26 cellular contexts compared by ENCODE assay signal in genomic region chr2:238408615-238409340, GRCh38. TPM values are rescaled to one million over a fixed set of nuclear protein-coding genes. Genes with fewer than 3 reads are reported as not detected.
DNase-seq lines count a peak whose midpoint lies in the region; ATAC-seq and TF ChIP-seq lines count a peak whose summit lies in the region.
"Had no signal": no experiment of that assay in that cellular context is flagged by ENCODE, and none has a peak within 500 bp of the region (broad histone marks: within the 10 kb centered on the region; RNA-seq: fewer than 3 reads in every experiment).

No MANE protein-coding gene starts in this region.

- no peaks in the 10 kb centered on the region for H3K27me3 ChIP-seq in left ventricle myocardium inferior (ENCODE audit: low read depth)
- H3K27me3 ChIP-seq in H7 (ENCODE audit: control insufficient read depth, insufficient read depth, low read length), result no peaks in the 10 kb centered on the region

- H3K4me1 ChIP-seq in left ventricle myocardium inferior, result no peaks in the 10 kb centered on the region

- H3K4me3 ChIP-seq in left ventricle myocardium inferior, result no peak overlapping the region
- H3K4me3 ChIP-seq in H7 (ENCODE audit: insufficient read depth, low read depth, low read length), result no peak overlapping the region
- peak overlapping the region; percentile 11 for H3K4me3 ChIP-seq in coronary artery
- H3K4me3 ChIP-seq: K562 had no signal

- H3K36me3 ChIP-seq in left ventricle myocardium inferior, result peaks cover 1% of the 10 kb centered on the region
- H3K36me3 ChIP-seq in H7 (replicated peaks; ENCODE audit: control insufficient read depth, insufficient read depth, low read length), result no peaks in the 10 kb centered on the region

- H3K9me3 ChIP-seq in left ventricle myocardium inferior (replicated peaks), result no peaks in the 10 kb centered on the region

- DNase-seq in Right ventricle myocardium inferior (ENCODE audit: missing footprints), result no peak
- DNase-seq in left ventricle myocardium inferior, result no peak
- DNase-seq in H7, result peak; percentile 81
- DNase-seq in coronary artery (ENCODE audit: low spot score), result no peak
- DNase-seq in sciatic nerve (ENCODE audit: low spot score), result no peak
- no peak for DNase-seq in NCI-H345 (lab: John Stamatoyannopoulos, UW)
- DNase-seq: CD8-positive, alpha-beta memory T cell; DMS 273 treated with DMSO at 0.1 percent for 48 hours; DND-41; Kasumi-1; MV-4-11; NCI-H1105; NCI-H1436 treated with DMSO at 0.1 percent for 48 hours; NCI-H187 treated with DMSO at 0.1 percent for 48 hours; NCI-H2171 treated with DMSO at 0.1 percent for 48 hours; NCI-H524 treated with DMSO at 0.1 percent for 48 hours; NCI-H82; NK-92 treated with Interleukin-12 subunit alpha and Interleukin-12 subunit beta, amount 100 ng/mL, for 24 hours; PC-3; SHP77 had no signal

- ATAC-seq in Right ventricle myocardium inferior (peak; percentile 68), sciatic nerve (peak; percentile 70), HG03354 (IDR thresholded peaks at IDR 0.05; ENCODE audit: poor library complexity, severe bottlenecking, unreplicated experiment) (no peak), GM19395 (IDR thresholded peaks at IDR 0.05; ENCODE audit: unreplicated experiment) (no peak)
- ATAC-seq: HepG2, K562, PC-3 had no signal

- TF ChIP-seq CTCF in left ventricle myocardium inferior (IDR thresholded peaks at IDR 0.05; ENCODE audit: borderline replicate concordance) (no peak), coronary artery (IDR thresholded peaks at IDR 0.05) (no peak)

- H3K27ac ChIP-seq in left ventricle myocardium inferior (replicated peaks) (no peak overlapping the region), coronary artery (peak overlapping the region in 1 of 2 donors; percentile 26)
- H3K27ac ChIP-seq: 22Rv1, C4-2B had no signal

- intact Hi-C loops in Right ventricle myocardium inferior (cut with DNase I), result no loop called here
- intact Hi-C loops in left ventricle myocardium inferior (cut with micrococcal nuclease), result no loop called here
- intact Hi-C loops in sciatic nerve (cut with DNase I), result no loop called here

RNA-seq across cellular contexts. Expression of gene ASB1, which starts 17.9 kb away (rescaled TPM):
- total RNA-seq in Right ventricle myocardium inferior (57.5 TPM), left ventricle myocardium inferior (52.6 TPM), sciatic nerve (38.1 TPM)
- total RNA-seq in H7 (2014; rRNA removed; shearing (Covaris generic)), result 23.2 and 26.5 TPM in 2 replicates

Comparison
In these comparisons a context has a peak if more than half of its experiments do, and no peak if none do; other contexts are left out.
1. ATAC-seq: peak in Right ventricle myocardium inferior (single experiment) and sciatic nerve (single experiment); none in HG03354 (single experiment) and GM19395 (single experiment).